1 cellular context compared by ENCODE assay signal in genomic region chr13:51583875-51584730, GRCh38.
A peak's percentile ranks its signal among the peaks of the same experiment; 100 is the strongest.
TF ChIP-seq lines count a peak whose summit lies in the region.

Gene WDFY2, plus strand, starts transcription at chr13:51584462. Its CDS starts 226 bp downstream, at chr13:51584688.

TF ChIP-seq in HepG2, 621 proteins besides CTCF, POLR2A, EP300 and RAD21 (continued from another document):
- TF ChIP-seq ZFP91 (CRISPR knock-in tag; IDR thresholded peaks at IDR 0.05; ENCODE audit: borderline replicate concordance) (peak; percentile 66; the same call in 1 of the 2 replicates), KDM3A (CRISPR knock-in tag; IDR thresholded peaks at IDR 0.05; ENCODE audit: low read depth) (peak; percentile 77; the same call in 1 of the 2 replicates), KAT8 (CRISPR knock-in tag; IDR thresholded peaks at IDR 0.05) (peak; percentile 41; the same call in 1 of the 2 replicates), PHF20 (CRISPR knock-in tag; IDR thresholded peaks at IDR 0.05) (peak; percentile 61; the same call in 1 of the 2 replicates), ZNF614 (CRISPR knock-in tag; IDR thresholded peaks at IDR 0.05; ENCODE audit: borderline replicate concordance) (0 out of 2 replicates have a peak, but pooled peaks have one; percentile 54), ZSCAN22 (CRISPR knock-in tag; IDR thresholded peaks at IDR 0.05) (peak; percentile 28; the same call in 1 of the 2 replicates), WIZ (CRISPR knock-in tag; IDR thresholded peaks at IDR 0.05) (no peak), RBM39 (IDR thresholded peaks at IDR 0.05; ENCODE audit: low read depth, low read length, poor library complexity, severe bottlenecking) (peak; percentile 39), NFYB (CRISPR knock-in tag; IDR thresholded peaks at IDR 0.05) (peak; percentile 28; the same call in 1 of the 2 replicates), GATAD2A (CRISPR knock-in tag; IDR thresholded peaks at IDR 0.05) (peak; percentile 57), ZNF543 (CRISPR knock-in tag; IDR thresholded peaks at IDR 0.05) (peak; percentile 86), CREB1 (IDR thresholded peaks at IDR 0.05) (peak; percentile 50), CREB1 (CRISPR knock-in tag; IDR thresholded peaks at IDR 0.05) (peak; percentile 82), SIX4 (CRISPR knock-in tag; IDR thresholded peaks at IDR 0.05) (peak; percentile 46; the same call in 1 of the 2 replicates)
- TF ChIP-seq, protein P1, sequence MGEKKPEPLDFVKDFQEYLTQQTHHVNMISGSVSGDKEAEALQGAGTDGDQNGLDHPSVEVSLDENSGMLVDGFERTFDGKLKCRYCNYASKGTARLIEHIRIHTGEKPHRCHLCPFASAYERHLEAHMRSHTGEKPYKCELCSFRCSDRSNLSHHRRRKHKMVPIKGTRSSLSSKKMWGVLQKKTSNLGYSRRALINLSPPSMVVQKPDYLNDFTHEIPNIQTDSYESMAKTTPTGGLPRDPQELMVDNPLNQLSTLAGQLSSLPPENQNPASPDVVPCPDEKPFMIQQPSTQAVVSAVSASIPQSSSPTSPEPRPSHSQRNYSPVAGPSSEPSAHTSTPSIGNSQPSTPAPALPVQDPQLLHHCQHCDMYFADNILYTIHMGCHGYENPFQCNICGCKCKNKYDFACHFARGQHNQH (CRISPR knock-in tag; IDR thresholded peaks at IDR 0.05), result peak; percentile 81
